Comparison of ENCODE assay signal across 8 cellular contexts in the genomic region with DNA sequence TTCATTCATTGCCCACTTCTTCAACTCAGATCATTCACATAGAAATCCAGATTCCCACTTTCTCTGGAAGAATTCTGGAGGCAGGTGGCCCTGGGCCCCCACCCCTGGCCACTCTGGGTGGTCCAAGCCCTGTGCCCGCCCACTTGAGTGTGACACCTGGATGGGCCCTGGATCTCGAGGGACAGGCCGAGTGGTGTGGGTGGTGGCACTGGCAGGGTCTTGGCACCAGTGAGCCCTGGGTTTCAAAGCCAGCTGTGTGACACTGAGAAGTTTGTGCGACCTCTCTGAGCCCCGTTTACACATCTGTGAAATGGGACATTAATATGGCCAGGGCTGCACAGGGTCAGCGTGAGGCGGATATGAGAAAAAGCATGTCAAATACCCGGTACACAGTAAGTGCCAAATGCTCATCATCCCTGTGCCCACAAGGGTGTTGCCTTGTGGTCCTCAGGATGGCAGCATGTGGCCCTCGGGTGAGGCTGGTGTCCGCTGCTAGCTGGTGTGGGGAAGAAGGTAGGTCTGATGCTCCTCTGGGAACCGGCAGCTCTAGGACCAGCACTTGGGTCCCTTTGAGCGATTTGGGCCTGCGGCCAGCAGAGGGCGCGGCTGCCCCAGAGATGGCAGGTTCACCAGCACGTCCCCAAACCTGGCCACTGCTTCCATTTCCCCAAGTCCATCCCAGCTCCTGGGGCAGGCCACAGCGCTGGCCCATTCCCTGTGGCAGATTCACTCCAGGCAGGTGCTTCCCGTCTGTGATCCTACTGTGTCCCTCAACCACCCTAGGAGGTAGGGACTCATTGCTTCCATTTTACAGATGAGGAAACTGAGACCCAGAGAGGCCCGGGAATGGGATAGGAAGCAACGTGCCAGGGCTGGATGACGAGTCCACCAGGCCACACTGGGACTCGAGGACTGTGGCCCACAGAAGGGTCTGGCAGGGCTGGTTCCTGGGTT.
DNase-seq lines count a peak whose midpoint lies in the region; ATAC-seq and TF ChIP-seq lines count a peak whose summit lies in the region.

No MANE protein-coding gene starts in this region.

- ATAC-seq in GM21786 (IDR thresholded peaks at IDR 0.05; ENCODE audit: unreplicated experiment) (peak; percentile 45), GM18517 (IDR thresholded peaks at IDR 0.05; ENCODE audit: unreplicated experiment) (no peak)
- ATAC-seq in central memory CD8-positive, alpha-beta T cell (replicated peaks; ENCODE audit: extremely low read depth, poor library complexity, severe bottlenecking), result no peak

- TF ChIP-seq CTCF in C4-2B (conservative IDR thresholded peaks at IDR 0.05), result peak; percentile 91

- peaks cover 18% of the 10 kb centered on the region for H3K27me3 Mint-ChIP-seq in central memory CD8-positive, alpha-beta T cell

- no peak overlapping the region for H3K27ac Mint-ChIP-seq in central memory CD8-positive, alpha-beta T cell (ENCODE audit: low read depth)

- no peaks in the 10 kb centered on the region for H3K9me3 Mint-ChIP-seq in central memory CD8-positive, alpha-beta T cell

- H3K36me3 Mint-ChIP-seq in central memory CD8-positive, alpha-beta T cell (ENCODE audit: insufficient read depth), result peaks cover 2% of the 10 kb centered on the region

- no peaks in the 10 kb centered on the region for H3K4me1 Mint-ChIP-seq in central memory CD8-positive, alpha-beta T cell

- no peak overlapping the region for H3K4me3 Mint-ChIP-seq in central memory CD8-positive, alpha-beta T cell

- H3K27ac ChIP-seq in C4-2B, result no peak overlapping the region

- DNase-seq in NCI-H226 (peak; percentile 16), left kidney (ENCODE audit: low read depth, low spot score) (peak; percentile 90)
- peak; percentile 56 to 76 for DNase-seq in activated CD4-positive, alpha-beta T cell treated with anti-CD3 and anti-CD28 coated beads for 24 hours (ENCODE audit: low read depth in 2 of 2)
- DNase-seq in central memory CD8-positive, alpha-beta T cell (ENCODE audit: low spot score in 2 of 2), result peak; percentile 36 to 49
- peak; percentile 73 to 79 for DNase-seq in stimulated activated CD4-positive, alpha-beta T cell treated with anti-CD3 and anti-CD28 coated beads, Interleukin-2, amount 100 ng/mL, for 48 hours

Comparison
In these comparisons a context has a peak if more than half of its experiments do, and no peak if none do; other contexts are left out.
1. DNase-seq: peak in every context shown above with its lines; median percentile 90 in left kidney; 76 in stimulated activated CD4-positive, alpha-beta T cell treated with anti-CD3 and anti-CD28 coated beads, Interleukin-2, amount 100 ng/mL, for 48 hours; 66 in activated CD4-positive, alpha-beta T cell treated with anti-CD3 and anti-CD28 coated beads for 24 hours; 42 in central memory CD8-positive, alpha-beta T cell; 16 in NCI-H226.